Comparison of ENCODE assay signal across 1 cellular context in genomic region chr3:189304465-189305341, GRCh38.
TF ChIP-seq lines count a peak whose summit lies in the region.

No MANE protein-coding gene starts in this region.

TF ChIP-seq in HEK293, 187 proteins besides CTCF, POLR2A, EP300 and RAD21 (continued from another document):
- TF ChIP-seq, protein P1, sequence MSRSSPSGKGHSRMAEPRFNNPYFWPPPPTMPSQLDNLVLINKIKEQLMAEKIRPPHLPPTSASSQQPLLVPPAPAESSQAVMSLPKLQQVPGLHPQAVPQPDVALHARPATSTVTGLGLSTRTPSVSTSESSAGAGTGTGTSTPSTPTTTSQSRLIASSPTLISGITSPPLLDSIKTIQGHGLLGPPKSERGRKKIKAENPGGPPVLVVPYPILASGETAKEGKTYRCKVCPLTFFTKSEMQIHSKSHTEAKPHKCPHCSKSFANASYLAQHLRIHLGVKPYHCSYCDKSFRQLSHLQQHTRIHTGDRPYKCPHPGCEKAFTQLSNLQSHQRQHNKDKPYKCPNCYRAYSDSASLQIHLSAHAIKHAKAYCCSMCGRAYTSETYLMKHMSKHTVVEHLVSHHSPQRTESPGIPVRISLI (tag by site-specific recombination; IDR thresholded peaks at IDR 0.05): no peak
- TF ChIP-seq ZNF514 (tag by site-specific recombination; IDR thresholded peaks at IDR 0.05) (no peak), ZEB2 (tag by site-specific recombination; IDR thresholded peaks at IDR 0.05) (peak; percentile 46), ZNF175 (tag by site-specific recombination; IDR thresholded peaks at IDR 0.05) (no peak), ZNF394 (tag by site-specific recombination; IDR thresholded peaks at IDR 0.05; ENCODE audit: borderline replicate concordance) (0 out of 2 replicates have a peak, but pooled peaks have one; percentile 32), ZNF16 (tag by site-specific recombination; IDR thresholded peaks at IDR 0.05; ENCODE audit: low read depth) (no peak), ZNF76 (tag by site-specific recombination; IDR thresholded peaks at IDR 0.05; ENCODE audit: borderline replicate concordance, low read depth) (no peak), ZBTB26 (tag by site-specific recombination; optimal IDR thresholded peaks at IDR 0.05) (peak; percentile 9), ZNF155 (tag by site-specific recombination; IDR thresholded peaks at IDR 0.05) (no peak), ZNF530 (tag by site-specific recombination; IDR thresholded peaks at IDR 0.05; ENCODE audit: low read depth) (no peak), ZNF423 (tag by site-specific recombination; IDR thresholded peaks at IDR 0.05) (no peak), ZNF677 (tag by site-specific recombination; IDR thresholded peaks at IDR 0.05) (no peak), ZNF624 (tag by site-specific recombination; IDR thresholded peaks at IDR 0.05) (no peak), SP7 (tag by site-specific recombination; IDR thresholded peaks at IDR 0.05) (peak; percentile 90), BCL11B (tag by site-specific recombination; IDR thresholded peaks at IDR 0.05; ENCODE audit: low read depth) (no peak)
- TF ChIP-seq, protein P2, sequence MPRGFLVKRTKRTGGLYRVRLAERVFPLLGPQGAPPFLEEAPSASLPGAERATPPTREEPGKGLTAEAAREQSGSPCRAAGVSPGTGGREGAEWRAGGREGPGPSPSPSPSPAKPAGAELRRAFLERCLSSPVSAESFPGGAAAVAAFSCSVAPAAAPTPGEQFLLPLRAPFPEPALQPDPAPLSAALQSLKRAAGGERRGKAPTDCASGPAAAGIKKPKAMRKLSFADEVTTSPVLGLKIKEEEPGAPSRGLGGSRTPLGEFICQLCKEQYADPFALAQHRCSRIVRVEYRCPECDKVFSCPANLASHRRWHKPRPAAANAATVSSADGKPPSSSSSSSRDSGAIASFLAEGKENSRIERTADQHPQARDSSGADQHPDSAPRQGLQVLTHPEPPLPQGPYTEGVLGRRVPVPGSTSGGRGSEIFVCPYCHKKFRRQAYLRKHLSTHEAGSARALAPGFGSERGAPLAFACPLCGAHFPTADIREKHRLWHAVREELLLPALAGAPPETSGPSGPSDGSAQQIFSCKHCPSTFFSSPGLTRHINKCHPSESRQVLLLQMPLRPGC (tag by site-specific recombination; IDR thresholded peaks at IDR 0.05): no peak
- TF ChIP-seq, protein P3, sequence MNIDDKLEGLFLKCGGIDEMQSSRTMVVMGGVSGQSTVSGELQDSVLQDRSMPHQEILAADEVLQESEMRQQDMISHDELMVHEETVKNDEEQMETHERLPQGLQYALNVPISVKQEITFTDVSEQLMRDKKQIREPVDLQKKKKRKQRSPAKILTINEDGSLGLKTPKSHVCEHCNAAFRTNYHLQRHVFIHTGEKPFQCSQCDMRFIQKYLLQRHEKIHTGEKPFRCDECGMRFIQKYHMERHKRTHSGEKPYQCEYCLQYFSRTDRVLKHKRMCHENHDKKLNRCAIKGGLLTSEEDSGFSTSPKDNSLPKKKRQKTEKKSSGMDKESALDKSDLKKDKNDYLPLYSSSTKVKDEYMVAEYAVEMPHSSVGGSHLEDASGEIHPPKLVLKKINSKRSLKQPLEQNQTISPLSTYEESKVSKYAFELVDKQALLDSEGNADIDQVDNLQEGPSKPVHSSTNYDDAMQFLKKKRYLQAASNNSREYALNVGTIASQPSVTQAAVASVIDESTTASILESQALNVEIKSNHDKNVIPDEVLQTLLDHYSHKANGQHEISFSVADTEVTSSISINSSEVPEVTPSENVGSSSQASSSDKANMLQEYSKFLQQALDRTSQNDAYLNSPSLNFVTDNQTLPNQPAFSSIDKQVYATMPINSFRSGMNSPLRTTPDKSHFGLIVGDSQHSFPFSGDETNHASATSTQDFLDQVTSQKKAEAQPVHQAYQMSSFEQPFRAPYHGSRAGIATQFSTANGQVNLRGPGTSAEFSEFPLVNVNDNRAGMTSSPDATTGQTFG (tag by site-specific recombination; IDR thresholded peaks at IDR 0.05; ENCODE audit: borderline replicate concordance): no peak
